Comparison of ENCODE assay signal across 10 cellular contexts in genomic region chr12:65209655-65210043, GRCh38. TPM values are rescaled to one million over a fixed set of nuclear protein-coding genes. Genes with fewer than 3 reads are reported as not detected.
DNase-seq lines count a peak whose midpoint lies in the region; ATAC-seq and TF ChIP-seq lines count a peak whose summit lies in the region.
"Had no signal": no experiment of that assay in that cellular context is flagged by ENCODE, and none has a peak within 500 bp of the region (broad histone marks: within the 10 kb centered on the region; RNA-seq: fewer than 3 reads in every experiment).

No MANE protein-coding gene starts in this region.

- TF ChIP-seq CTCF in osteoblast (IDR thresholded peaks at IDR 0.05; ENCODE audit: extremely low read depth, low read depth, low read length): no peak

- POLR2A ChIA-PET in naive thymus-derived CD8-positive, alpha-beta T cell (lab: Charles Lee): interaction anchor here (0.6 to 2.9 kb wide), 2 partner anchors 9 to 40 kb away, joined by 7 to 16 read pairs; partner anchors contain the start of gene LEMD3

- H3K79me2 ChIP-seq in osteoblast (ENCODE audit: insufficient read depth, low read length): peaks cover 43% of the 10 kb centered on the region

- no peak overlapping the region for H3K4me3 ChIP-seq in osteoblast (ENCODE audit: insufficient read depth, low read length)
- H3K4me3 ChIP-seq: A549 had no signal

- H3K4me1 Mint-ChIP-seq in naive thymus-derived CD8-positive, alpha-beta T cell: peaks cover 19 to 62% (median 46%) of the 10 kb centered on the region in 4 donors

- H3K9me3 ChIP-seq in osteoblast (ENCODE audit: low read depth, low read length): no peaks in the 10 kb centered on the region
- H3K9me3 ChIP-seq: A549 had no signal

- no peaks in the 10 kb centered on the region for H3K4me1 ChIP-seq in osteoblast (ENCODE audit: insufficient read depth, low read length)

- H3K4me3 Mint-ChIP-seq in naive thymus-derived CD8-positive, alpha-beta T cell: peak overlapping the region; percentile 49 to 85 (median 76)

- ATAC-seq in HG02852 (IDR thresholded peaks at IDR 0.05; ENCODE audit: unreplicated experiment): peak; percentile 86
- peak in 1 of 2 donors; percentile 42 for ATAC-seq in naive thymus-derived CD8-positive, alpha-beta T cell
- ATAC-seq: A549 had no signal

- DNase-seq in NOMO-1 treated with DMSO at 0.1 percent for 48 hours (lab: John Stamatoyannopoulos, UW; ENCODE audit: unreplicated experiment) (peak; percentile 50), NOMO-1 treated with dmso at 0.1 percent for 144 hours (lab: John Stamatoyannopoulos, UW; ENCODE audit: unreplicated experiment) (no peak), RPMI8226 (peak; percentile 58), osteoblast (ENCODE audit: insufficient read length, low spot score, missing footprints) (no peak), NCI-H345 treated with DMSO at 0.1 percent for 48 hours (lab: John Stamatoyannopoulos, UW; ENCODE audit: unreplicated experiment) (no peak), NCI-H128 (lab: John Stamatoyannopoulos, UW; ENCODE audit: unreplicated experiment) (no peak)
- DNase-seq in naive thymus-derived CD8-positive, alpha-beta T cell: no peak
- DNase-seq: IMR-90 had no signal

- no peak overlapping the region for H3K4me2 ChIP-seq in osteoblast (ENCODE audit: insufficient read depth, low read length)
- H3K4me2 ChIP-seq: A549 had no signal

- no peaks in the 10 kb centered on the region for H3K36me3 ChIP-seq in osteoblast (ENCODE audit: insufficient read depth, low read length)

- H4K20me1 ChIP-seq in osteoblast (ENCODE audit: insufficient read depth, low read length): peaks cover 3% of the 10 kb centered on the region

- no peaks in the 10 kb centered on the region for H3K27me3 Mint-ChIP-seq in naive thymus-derived CD8-positive, alpha-beta T cell

- H3K27me3 ChIP-seq in osteoblast (ENCODE audit: insufficient read depth, low read length): no peaks in the 10 kb centered on the region

- peaks cover 5 to 26% (median 14%) of the 10 kb centered on the region in 3 donors for H3K36me3 Mint-ChIP-seq in naive thymus-derived CD8-positive, alpha-beta T cell

- H3K9me3 Mint-ChIP-seq in naive thymus-derived CD8-positive, alpha-beta T cell: no peaks in the 10 kb centered on the region

- no peak overlapping the region for H2AFZ ChIP-seq in osteoblast (ENCODE audit: low read length)

- peak overlapping the region; percentile 32 to 94 (median 86) for H3K27ac Mint-ChIP-seq in naive thymus-derived CD8-positive, alpha-beta T cell

- H3K27ac ChIP-seq in osteoblast (ENCODE audit: low read depth, low read length): no peak overlapping the region
- H3K27ac ChIP-seq: A549 had no signal

RNA-seq across cellular contexts. Expression of gene LEMD3, which starts 40.3 kb away (rescaled TPM):
- 10 to 100 TPM; 62.1 to 62.9 TPM for total RNA-seq in naive thymus-derived CD8-positive, alpha-beta T cell
- polyA plus RNA-seq in naive thymus-derived CD8-positive, alpha-beta T cell: 10 to 100 TPM; 28.2 to 31.5 (median 30.9) TPM
- total RNA-seq in osteoblast: 21.5 and 27.5 TPM in 2 replicates

Comparison
In these comparisons a context has a peak if more than half of its experiments do, and no peak if none do; other contexts are left out.
1. DNase-seq: peak in NOMO-1 treated with DMSO at 0.1 percent for 48 hours (single experiment) and RPMI8226 (single experiment); none in NOMO-1 treated with dmso at 0.1 percent for 144 hours (single experiment), naive thymus-derived CD8-positive, alpha-beta T cell (0 of 10), osteoblast (single experiment), NCI-H345 treated with DMSO at 0.1 percent for 48 hours (single experiment) and NCI-H128 (single experiment).